19 cellular contexts compared by ENCODE assay signal in genomic region chr12:131905640-131906091, GRCh38. TPM values are rescaled to one million over a fixed set of nuclear protein-coding genes. Genes with fewer than 3 reads are reported as not detected.
DNase-seq lines count a peak whose midpoint lies in the region; ATAC-seq and TF ChIP-seq lines count a peak whose summit lies in the region.
"Had no signal": no experiment of that assay in that cellular context is flagged by ENCODE, and none has a peak within 500 bp of the region (broad histone marks: within the 10 kb centered on the region; RNA-seq: fewer than 3 reads in every experiment).

No MANE protein-coding gene starts in this region.

- TF ChIP-seq POLR2A in heart left ventricle (IDR thresholded peaks at IDR 0.05): no peak

- H3K36me3 ChIP-seq in heart left ventricle: peaks cover 0 to 41% (median 33%) of the 10 kb centered on the region in 9 donors

- H3K27me3 ChIP-seq in heart left ventricle: no peaks in the 10 kb centered on the region
- H3K27me3 ChIP-seq: BLaER1 treated with 17β-estradiol and CSF1 and Interleukin-3, amounts not matched to agents 10 nM and 100 nM had no signal

- no peaks in the 10 kb centered on the region for H3K9me3 Mint-ChIP-seq in chondrocyte (ENCODE audit: low read depth)
- no peaks in the 10 kb centered on the region for H3K9me3 Mint-ChIP-seq in stimulated activated effector memory CD8-positive, alpha-beta T cell treated with anti-CD3 and anti-CD28 coated beads, Interleukin-12 subunit alpha, Interleukin-12 subunit beta, amount 100 ng/mL, for 72 hours

- H3K9me3 ChIP-seq in heart left ventricle: no peaks in the 10 kb centered on the region
- H3K9me3 ChIP-seq: A549; BLaER1 treated with 17β-estradiol and CSF1 and Interleukin-3, amounts not matched to agents 10 nM and 100 nM had no signal

- peak; percentile 35 for DNase-seq in Right ventricle myocardium inferior (ENCODE audit: missing footprints)
- DNase-seq in heart left ventricle: no peak
- DNase-seq in Jurkat, Clone E6-1 (ENCODE audit: low read depth, low spot score): no peak
- DNase-seq in chondrocyte (ENCODE audit: low spot score): no peak
- no peak for DNase-seq in stimulated activated effector memory CD8-positive, alpha-beta T cell treated with anti-CD3 and anti-CD28 coated beads, Interleukin-12 subunit alpha, Interleukin-12 subunit beta, amount 100 ng/mL, for 72 hours (ENCODE audit: low spot score in 2 of 2)
- DNase-seq in NCI-H446 (lab: John Stamatoyannopoulos, UW): no peak
- DNase-seq: KG1, NCI-H1092, NCI-H146, NCI-H2081 treated with DMSO at 0.1 percent for 48 hours, NCI-H510A treated with DMSO at 0.1 percent for 48 hours, NCI-H82, SHP77 treated with DMSO at 0.1 percent for 48 hours had no signal

- H3K36me3 Mint-ChIP-seq in chondrocyte (ENCODE audit: low read depth): peaks cover 2% of the 10 kb centered on the region
- H3K36me3 Mint-ChIP-seq in stimulated activated effector memory CD8-positive, alpha-beta T cell treated with anti-CD3 and anti-CD28 coated beads, Interleukin-12 subunit alpha, Interleukin-12 subunit beta, amount 100 ng/mL, for 72 hours: peaks cover 3% of the 10 kb centered on the region

- no peaks in the 10 kb centered on the region for H3K27me3 Mint-ChIP-seq in chondrocyte (ENCODE audit: low read depth)

- ATAC-seq in Right ventricle myocardium inferior: no peak
- no peak for ATAC-seq in heart left ventricle
- ATAC-seq in stimulated activated effector memory CD8-positive, alpha-beta T cell treated with anti-CD3 and anti-CD28 coated beads, Interleukin-12 subunit alpha, Interleukin-12 subunit beta, amount 100 ng/mL, for 72 hours: no peak
- no peak for ATAC-seq in GM18870 (IDR thresholded peaks at IDR 0.05; ENCODE audit: unreplicated experiment)
- ATAC-seq in GM18873 (IDR thresholded peaks at IDR 0.05; ENCODE audit: low FRiP score, unreplicated experiment): no peak
- ATAC-seq: A549, HCT116, Panc1 had no signal

- TF ChIP-seq CTCF in heart left ventricle (IDR thresholded peaks at IDR 0.05) (no peak), chondrocyte (IDR thresholded peaks at IDR 0.05) (no peak)

- no peak overlapping the region for H3K4me3 ChIP-seq in heart left ventricle
- 0 out of 2 replicates have a peak overlapping the region, but pooled peaks have one; percentile 5 for H3K4me3 ChIP-seq in Jurkat, Clone E6-1 (ENCODE audit: low read length)
- H3K4me3 ChIP-seq: A549; BLaER1 treated with 17β-estradiol and CSF1 and Interleukin-3, amounts not matched to agents 10 nM and 100 nM had no signal

- peaks cover 23 to 60% (median 40%) of the 10 kb centered on the region in 12 donors for H3K4me1 ChIP-seq in heart left ventricle

- H3K4me1 Mint-ChIP-seq in chondrocyte (ENCODE audit: low read depth): peaks cover 13% of the 10 kb centered on the region
- H3K4me1 Mint-ChIP-seq in stimulated activated effector memory CD8-positive, alpha-beta T cell treated with anti-CD3 and anti-CD28 coated beads, Interleukin-12 subunit alpha, Interleukin-12 subunit beta, amount 100 ng/mL, for 72 hours: peaks cover 18% of the 10 kb centered on the region

- intact Hi-C loops in Right ventricle myocardium inferior (cut with DNase I): no loop called here
- intact Hi-C loops in heart left ventricle (cut with DNase I): loop anchor here in 1 of 10 donors (2.0 kb wide), 1 partner anchor 17 kb away; no protein-coding TSS in a partner anchor

- H3K4me3 Mint-ChIP-seq in chondrocyte (ENCODE audit: unreplicated experiment): no peak overlapping the region
- no peak overlapping the region for H3K4me3 Mint-ChIP-seq in stimulated activated effector memory CD8-positive, alpha-beta T cell treated with anti-CD3 and anti-CD28 coated beads, Interleukin-12 subunit alpha, Interleukin-12 subunit beta, amount 100 ng/mL, for 72 hours

- no peak overlapping the region for H3K27ac ChIP-seq in heart left ventricle

- 87 to 90% (median 89%) methylated on average over 14 to 15 of the region's 15 CpGs for WGBS in heart left ventricle, 4 donors

- peak overlapping the region; percentile 5 for H3K27ac Mint-ChIP-seq in chondrocyte (ENCODE audit: unreplicated experiment)
- peak overlapping the region; percentile 78 for H3K27ac Mint-ChIP-seq in stimulated activated effector memory CD8-positive, alpha-beta T cell treated with anti-CD3 and anti-CD28 coated beads, Interleukin-12 subunit alpha, Interleukin-12 subunit beta, amount 100 ng/mL, for 72 hours

RNA-seq across cellular contexts. Expression of gene ULK1, which starts 11.2 kb away (rescaled TPM):
- total RNA-seq in Right ventricle myocardium inferior (49.3 TPM), heart left ventricle (10 to 100 TPM; 21.9 to 56.0 (median 42.4) TPM), chondrocyte (54.2 to 65.7 TPM (median 56.1 TPM) in 3 replicates)
- 10 to 100 TPM; 23.0 to 24.7 TPM for polyA plus RNA-seq in heart left ventricle
- polyA plus RNA-seq in Jurkat, Clone E6-1 (2012; ENCODE audit: insufficient read depth, insufficient read length): 36.2 TPM

RNA-seq across cellular contexts. Expression of gene PUS1, which starts 23.4 kb away (rescaled TPM):
- total RNA-seq in Right ventricle myocardium inferior: 9.4 TPM
- 10 to 100 TPM in 2 of 9 donors, 1 to 10 TPM in 7; 6.1 to 10.7 (median 8.1) TPM for total RNA-seq in heart left ventricle
- 10 to 100 TPM in 1 of 2 donors, 1 to 10 TPM in 1; 8.8 to 13.5 TPM for polyA plus RNA-seq in heart left ventricle
- polyA plus RNA-seq in Jurkat, Clone E6-1 (2012; ENCODE audit: insufficient read depth, insufficient read length): 49.7 TPM
- total RNA-seq in chondrocyte: 18.7 to 21.0 TPM (median 19.8 TPM) in 3 replicates

RNA-seq across cellular contexts. Expression of gene EP400, which starts 44.1 kb away (rescaled TPM):
- 13.9 TPM for total RNA-seq in Right ventricle myocardium inferior
- total RNA-seq in heart left ventricle: 10 to 100 TPM; 10.3 to 27.8 (median 18.3) TPM
- 10 to 100 TPM in 1 of 2 donors, 1 to 10 TPM in 1; 9.8 to 10.5 TPM for polyA plus RNA-seq in heart left ventricle
- 31.4 TPM for polyA plus RNA-seq in Jurkat, Clone E6-1 (2012; ENCODE audit: insufficient read depth, insufficient read length)
- 35.9 to 48.0 TPM (median 36.8 TPM) in 3 replicates for total RNA-seq in chondrocyte
